Comparison of ENCODE assay signal across 8 cellular contexts in the genomic region with DNA sequence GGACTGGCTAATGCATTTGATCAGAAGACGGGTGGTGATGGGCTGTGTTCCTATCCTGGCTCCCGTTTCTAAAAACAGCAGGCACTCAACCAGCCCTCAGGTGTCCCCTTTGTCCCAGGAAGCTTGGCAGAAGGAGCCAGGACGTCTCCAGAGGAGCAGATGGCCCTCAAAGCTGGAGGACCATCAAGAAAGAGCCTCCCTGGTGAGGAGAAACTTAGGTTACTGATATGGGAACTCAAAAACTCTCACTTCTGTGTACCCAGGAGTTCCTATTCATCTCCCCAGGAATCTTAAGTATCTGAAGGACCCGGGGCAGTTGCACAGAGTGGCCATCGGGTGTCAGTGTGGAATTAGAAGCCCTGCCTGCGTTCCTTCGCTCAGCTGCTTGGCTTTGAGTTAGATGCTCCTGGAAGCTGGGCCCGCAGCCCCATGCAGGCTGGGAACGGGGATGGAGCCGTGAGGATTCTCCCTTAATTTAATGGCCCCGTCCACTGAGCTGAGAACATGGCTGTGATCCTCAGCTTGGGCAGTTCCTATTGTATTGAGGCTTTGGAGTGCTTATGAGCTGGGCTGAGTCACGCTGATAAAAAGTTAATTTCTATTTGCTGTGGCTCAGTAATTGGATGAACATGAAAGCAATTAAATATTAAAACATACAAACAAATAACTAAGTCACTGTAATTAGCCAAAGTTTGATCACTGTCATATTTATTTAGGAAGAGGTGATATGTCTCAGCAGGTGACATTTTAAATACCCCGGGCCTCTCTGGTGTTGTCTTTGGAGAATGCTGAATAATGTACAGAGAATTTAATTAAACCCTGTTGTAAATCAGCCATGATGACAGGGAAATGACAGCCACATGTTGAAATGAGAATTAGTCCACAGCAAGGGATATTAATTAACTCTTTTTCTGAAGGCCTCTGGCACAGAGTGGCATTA.
DNase-seq lines count a peak whose midpoint lies in the region; ATAC-seq, FAIRE-seq and TF ChIP-seq lines count a peak whose summit lies in the region.

No MANE protein-coding gene starts in this region.

- H3K4me3 ChIP-seq in A673 (ENCODE audit: low read depth, low read length, poor library complexity, severe bottlenecking) = no peak overlapping the region
- H3K4me3 ChIP-seq in WERI-Rb-1 (ENCODE audit: low read depth, low read length) = peak overlapping the region; percentile 14
- H3K4me3 ChIP-seq in keratinocyte (ENCODE audit: control insufficient read depth in 2 of 3, extremely low read depth in 1 of 3, insufficient read depth in 2 of 3, low read depth in 1 of 3, low read length in 3 of 3) = no peak overlapping the region

- peaks cover 4% of the 10 kb centered on the region for H4K20me1 ChIP-seq in keratinocyte (ENCODE audit: control insufficient read depth, extremely low read depth, insufficient read depth, low read length)

- CTCF ChIA-PET in A673 (lab: Charles Lee) = interaction anchor here (0.5 to 1.6 kb wide), 8 partner anchors 226 to 498 kb away, joined by 3 to 12 read pairs (median 4); no protein-coding TSS in a partner anchor

- H3K36me3 ChIP-seq in A673 (ENCODE audit: insufficient read depth, low read length, poor library complexity, severe bottlenecking) (no peaks in the 10 kb centered on the region), WERI-Rb-1 (no peaks in the 10 kb centered on the region), keratinocyte (ENCODE audit: control insufficient read depth in 2 of 2, extremely low read depth in 1 of 2, insufficient read depth in 2 of 2, low read length in 2 of 2) (no peaks in the 10 kb centered on the region)

- H3K27ac ChIP-seq in A673 (ENCODE audit: low read depth, low read length, poor library complexity, severe bottlenecking) (no peak overlapping the region), WERI-Rb-1 (peak overlapping the region; percentile 81), caudate nucleus (ENCODE audit: low read depth, low read length) (no peak overlapping the region), keratinocyte (ENCODE audit: control insufficient read depth, insufficient read depth, low read length) (no peak overlapping the region)

- H3K4me1 ChIP-seq in A673 (ENCODE audit: insufficient read depth, low read length, poor library complexity, severe bottlenecking) (peaks cover 25% of the 10 kb centered on the region), keratinocyte (ENCODE audit: control insufficient read depth, extremely low read depth, insufficient read depth, low read length) (no peaks in the 10 kb centered on the region)

- peak; percentile 95 for TF ChIP-seq CTCF in A673 (conservative IDR thresholded peaks at IDR 0.05; ENCODE audit: low read depth, low read length)
- peak; percentile 95 for TF ChIP-seq CTCF in WERI-Rb-1 (IDR thresholded peaks at IDR 0.05; ENCODE audit: low read depth, low read length)
- peak; percentile 87 to 94 (median 91) for TF ChIP-seq CTCF in keratinocyte (optimal IDR thresholded peaks at IDR 0.05 in 1 of 3, IDR thresholded peaks at IDR 0.05 in 1 of 3, conservative IDR thresholded peaks at IDR 0.05 in 1 of 3; ENCODE audit: extremely low read depth in 1 of 3, insufficient read depth in 2 of 3, low read length in 3 of 3)

- no peak for ATAC-seq in HG02970 (IDR thresholded peaks at IDR 0.05; ENCODE audit: low FRiP score, unreplicated experiment)

- FAIRE-seq in keratinocyte (lab: Jason Lieb, UNC) = peak; percentile 84

- no peaks in the 10 kb centered on the region for H3K27me3 ChIP-seq in A673 (replicated peaks; ENCODE audit: insufficient read depth, low read depth, low read length, poor library complexity)
- H3K27me3 ChIP-seq in WERI-Rb-1 (ENCODE audit: insufficient read depth, low read depth, severe bottlenecking) = no peaks in the 10 kb centered on the region
- H3K27me3 ChIP-seq in keratinocyte (ENCODE audit: control insufficient read depth, extremely low read depth, insufficient read depth, low read length) = peaks cover 54% of the 10 kb centered on the region

- peak; percentile 92 for DNase-seq in A673 (ENCODE audit: low spot score)
- peak; percentile 57 for DNase-seq in GM19240 (ENCODE audit: insufficient read length, low spot score)
- DNase-seq in NCI-H2196 (lab: John Stamatoyannopoulos, UW; ENCODE audit: unreplicated experiment) = peak; percentile 92
- DNase-seq in WERI-Rb-1 = peak; percentile 95
- DNase-seq in caudate nucleus (lab: John Stamatoyannopoulos, UW) = peak in 59 of 61 donors; percentile 17 to 92 (median 65)
- DNase-seq in keratinocyte (ENCODE audit: low read depth, low spot score) = no peak
- peak; percentile 37 to 38 for DNase-seq in stimulated activated CD4-positive, alpha-beta T cell treated with anti-CD3 and anti-CD28 coated beads, Interleukin-1b, Interleukin-23, amount 100 ng/mL, for 4 hours (ENCODE audit: low read depth in 2 of 2)

- dilution Hi-C loops in keratinocyte (cut with MboI; ENCODE audit: extremely low pct_ligation_motif_present, low sequenced_read_pairs) = no loop called here

- no peaks in the 10 kb centered on the region for H3K9me3 ChIP-seq in A673 (ENCODE audit: low read depth, low read length, poor library complexity, severe bottlenecking)
- peaks cover 5% of the 10 kb centered on the region for H3K9me3 ChIP-seq in WERI-Rb-1 (ENCODE audit: severe bottlenecking)
- no peaks in the 10 kb centered on the region for H3K9me3 ChIP-seq in keratinocyte (ENCODE audit: control insufficient read depth, low read depth, low read length)

- H3K4me2 ChIP-seq in keratinocyte (ENCODE audit: control insufficient read depth, extremely low read depth, insufficient read depth, low read depth, low read length) = no peak overlapping the region

- H2AFZ ChIP-seq in keratinocyte (ENCODE audit: control insufficient read depth, low read length) = no peak overlapping the region

- intact Hi-C loops in A673 (cut with micrococcal nuclease; ENCODE audit: unreplicated experiment) = loop anchor here (1.0 kb wide), 1 partner anchor 471 kb away; no protein-coding TSS in a partner anchor

- no peaks in the 10 kb centered on the region for H3K9me1 ChIP-seq in keratinocyte (ENCODE audit: control insufficient read depth, extremely low read depth, insufficient read depth, low read length)

- POLR2A ChIA-PET in A673 (lab: Charles Lee; ENCODE audit: low non-redundant PET) = interaction anchor here (0.6 to 0.7 kb wide), 3 partner anchors 14 to 238 kb away, joined by 3 read pairs; no protein-coding TSS in a partner anchor

- no peak overlapping the region for H3K9ac ChIP-seq in keratinocyte (ENCODE audit: control insufficient read depth, extremely low read depth, insufficient read depth, low read length)

- BruUV-seq in A673 (replicated peaks; lab: Mats Ljungman, UMichigan) = no TSS peak

- H3K79me2 ChIP-seq in keratinocyte (ENCODE audit: control insufficient read depth, insufficient read depth, low read length) = no peaks in the 10 kb centered on the region
